27 cellular contexts compared by ENCODE assay signal in genomic region chr13:107289540-107289939, GRCh38.
"Had no signal": no experiment of that assay in that cellular context is flagged by ENCODE, and none has a peak within 500 bp of the region (broad histone marks: within the 10 kb centered on the region; RNA-seq: fewer than 3 reads in every experiment).

No MANE protein-coding gene starts in this region.

- H3K27me3 Mint-ChIP-seq: activated CD4-positive, alpha-beta T cell treated with anti-CD3 and anti-CD28 coated beads for 36 hours; activated T-cell treated with anti-CD3 and anti-CD28 coated beads, Interleukin-2, amount 50 U/mL, for 24 hours; activated T-helper 17 cell treated with anti-CD3 and anti-CD28 coated beads, Interleukin-2, amount 50 U/mL, for 72 hours; naive B cell; stimulated activated naive CD8-positive, alpha-beta T cell treated with anti-CD3 and anti-CD28 coated beads, Interleukin-15, amount 100 ng/mL, for 72 hours had no signal

- DNase-seq: activated CD4-positive, alpha-beta T cell treated with anti-CD3 and anti-CD28 coated beads for 36 hours; activated CD4-positive, alpha-beta T cell treated with anti-CD3 and anti-CD28 coated beads, Interleukin-2, amount 50 U/mL, for 4 hours; activated CD8-positive, alpha-beta memory T cell treated with anti-CD3 and anti-CD28 coated beads for 24 hours; activated CD8-positive, alpha-beta memory T cell treated with anti-CD3 and anti-CD28 coated beads, Interleukin-2, amount 50 U/mL, for 4 hours; activated naive CD4-positive, alpha-beta T cell treated with Interleukin-2 at 50 U/mL for 16 hours; activated T-cell treated with anti-CD3 and anti-CD28 coated beads, Interleukin-2, amount 50 U/mL, for 24 hours; body of pancreas; cortex of kidney; foreskin melanocyte; kidney glomerular epithelial cell; left lung; naive B cell; nucleus accumbens; posterior cingulate gyrus; right lobe of liver; stimulated activated CD4-positive, alpha-beta T cell treated with anti-CD3 and anti-CD28 coated beads, Interleukin-2, amount 100 ng/mL, for 24 hours; stimulated activated naive CD8-positive, alpha-beta T cell treated with anti-CD3 and anti-CD28 coated beads, Interleukin-15, amount 100 ng/mL, for 72 hours; T-helper 2 cell; WERI-Rb-1 had no signal

- H3K36me3 ChIP-seq: cardiac muscle cell, left lung, right lobe of liver, suprapubic skin, tibial nerve, WERI-Rb-1 had no signal

- H3K36me3 Mint-ChIP-seq: naive B cell; stimulated activated effector memory CD8-positive, alpha-beta T cell treated with anti-CD3 and anti-CD28 coated beads, Interleukin-12 subunit alpha, Interleukin-12 subunit beta, amount 100 ng/mL, for 72 hours had no signal

- H3K27me3 ChIP-seq: body of pancreas, cardiac muscle cell, hepatocyte, left lung, right lobe of liver, suprapubic skin, tibial nerve had no signal

- H3K4me1 ChIP-seq: body of pancreas, left lung, right lobe of liver, suprapubic skin, tibial nerve had no signal

- H3K4me1 Mint-ChIP-seq: activated CD4-positive, alpha-beta T cell treated with anti-CD3 and anti-CD28 coated beads for 36 hours; activated T-helper 17 cell treated with anti-CD3 and anti-CD28 coated beads, Interleukin-2, amount 50 U/mL, for 72 hours; naive B cell; stimulated activated effector memory CD8-positive, alpha-beta T cell treated with anti-CD3 and anti-CD28 coated beads, Interleukin-12 subunit alpha, Interleukin-12 subunit beta, amount 100 ng/mL, for 72 hours; stimulated activated naive CD8-positive, alpha-beta T cell treated with anti-CD3 and anti-CD28 coated beads, Interleukin-15, amount 100 ng/mL, for 72 hours had no signal

- H3K4me3 Mint-ChIP-seq: activated CD4-positive, alpha-beta T cell treated with anti-CD3 and anti-CD28 coated beads for 36 hours; activated T-cell treated with anti-CD3 and anti-CD28 coated beads, Interleukin-2, amount 50 U/mL, for 24 hours; activated T-helper 17 cell treated with anti-CD3 and anti-CD28 coated beads, Interleukin-2, amount 50 U/mL, for 72 hours; naive B cell; stimulated activated effector memory CD8-positive, alpha-beta T cell treated with anti-CD3 and anti-CD28 coated beads, Interleukin-12 subunit alpha, Interleukin-12 subunit beta, amount 100 ng/mL, for 72 hours; stimulated activated naive CD8-positive, alpha-beta T cell treated with anti-CD3 and anti-CD28 coated beads, Interleukin-15, amount 100 ng/mL, for 72 hours had no signal

- ATAC-seq: activated CD4-positive, alpha-beta T cell treated with anti-CD3 and anti-CD28 coated beads for 36 hours; activated T-helper 17 cell treated with anti-CD3 and anti-CD28 coated beads, Interleukin-2, amount 50 U/mL, for 72 hours; body of pancreas; left lung; right lobe of liver; stimulated activated effector memory CD8-positive, alpha-beta T cell treated with anti-CD3 and anti-CD28 coated beads, Interleukin-12 subunit alpha, Interleukin-12 subunit beta, amount 100 ng/mL, for 72 hours; stimulated activated naive CD8-positive, alpha-beta T cell treated with anti-CD3 and anti-CD28 coated beads, Interleukin-15, amount 100 ng/mL, for 72 hours had no signal

- H3K27ac ChIP-seq: body of pancreas, cardiac muscle cell, hepatocyte, left lung, right lobe of liver, skin epidermis, suprapubic skin, tibial nerve, WERI-Rb-1 had no signal

- H3K9me3 ChIP-seq: body of pancreas, right lobe of liver, suprapubic skin had no signal

- H3K27ac Mint-ChIP-seq: activated CD4-positive, alpha-beta T cell treated with anti-CD3 and anti-CD28 coated beads for 36 hours; activated T-cell treated with anti-CD3 and anti-CD28 coated beads, Interleukin-2, amount 50 U/mL, for 24 hours; activated T-helper 17 cell treated with anti-CD3 and anti-CD28 coated beads, Interleukin-2, amount 50 U/mL, for 72 hours; naive B cell; stimulated activated effector memory CD8-positive, alpha-beta T cell treated with anti-CD3 and anti-CD28 coated beads, Interleukin-12 subunit alpha, Interleukin-12 subunit beta, amount 100 ng/mL, for 72 hours; stimulated activated naive CD8-positive, alpha-beta T cell treated with anti-CD3 and anti-CD28 coated beads, Interleukin-15, amount 100 ng/mL, for 72 hours had no signal

- H3K4me3 ChIP-seq: body of pancreas, cardiac muscle cell, hepatocyte, left lung, lung, right lobe of liver, skin epidermis, suprapubic skin, tibial nerve had no signal
